In the genomic region with DNA sequence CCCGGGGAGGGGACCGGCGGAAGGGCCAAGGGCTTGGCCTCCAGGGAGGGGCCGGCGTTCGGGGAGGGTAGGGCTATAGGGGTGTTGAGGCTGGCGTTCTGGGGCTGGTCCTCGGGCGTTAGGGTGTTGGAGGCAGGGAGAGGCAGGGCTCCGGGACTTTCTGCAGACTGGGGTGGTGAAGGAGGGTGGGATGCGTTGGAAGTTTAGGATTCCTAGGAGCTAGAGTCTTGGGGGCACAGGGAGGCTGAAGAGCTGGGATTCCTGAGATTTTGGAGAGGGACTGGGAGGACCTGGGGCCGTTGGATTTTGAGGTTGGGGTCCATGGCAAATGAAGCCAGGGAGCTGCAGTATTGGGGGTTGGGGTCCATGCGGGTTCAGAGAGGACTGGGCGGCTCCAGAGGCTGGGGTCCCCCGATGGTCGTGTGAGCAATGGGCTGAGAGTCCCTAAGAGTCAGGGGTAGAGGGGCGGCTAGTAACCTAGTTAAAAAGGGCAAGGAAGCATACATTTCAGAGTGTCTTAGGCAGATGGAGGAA, we compare ENCODE assay signal across 1 cellular context.
TF ChIP-seq lines count a peak whose summit lies in the region.

No MANE protein-coding gene starts in this region.

TF ChIP-seq in endothelial cell of umbilical vein, 7 proteins besides CTCF, POLR2A, EP300 and RAD21:
- TF ChIP-seq EZH2 (IDR thresholded peaks at IDR 0.05; ENCODE audit: borderline replicate concordance, low read depth, low read length, severe bottlenecking) (no peak), FOS (IDR thresholded peaks at IDR 0.05; ENCODE audit: borderline replicate concordance, insufficient read depth, low read length) (no peak), GATA2 (IDR thresholded peaks at IDR 0.05; ENCODE audit: insufficient read depth, insufficient read length, low read depth, low read length) (no peak), JUN (IDR thresholded peaks at IDR 0.05; ENCODE audit: borderline replicate concordance, insufficient read depth, insufficient read length, low read depth) (no peak), MYC (IDR thresholded peaks at IDR 0.05; ENCODE audit: low read depth, low read length) (no peak), POLR2AphosphoS5 (IDR thresholded peaks at IDR 0.05; ENCODE audit: insufficient read depth, low read depth, low read length) (no peak)
- TF ChIP-seq, protein P1, sequence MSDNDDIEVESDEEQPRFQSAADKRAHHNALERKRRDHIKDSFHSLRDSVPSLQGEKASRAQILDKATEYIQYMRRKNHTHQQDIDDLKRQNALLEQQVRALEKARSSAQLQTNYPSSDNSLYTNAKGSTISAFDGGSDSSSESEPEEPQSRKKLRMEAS (IDR thresholded peaks at IDR 0.05; ENCODE audit: insufficient read depth, insufficient read length): no peak
